9 cellular contexts compared by ENCODE assay signal in genomic region chr1:1631793-1632420, GRCh38. TPM values are rescaled to one million over a fixed set of nuclear protein-coding genes. Genes with fewer than 3 reads are reported as not detected.
DNase-seq lines count a peak whose midpoint lies in the region; ATAC-seq and TF ChIP-seq lines count a peak whose summit lies in the region.
"Had no signal": no experiment of that assay in that cellular context is flagged by ENCODE, and none has a peak within 500 bp of the region (broad histone marks: within the 10 kb centered on the region; RNA-seq: fewer than 3 reads in every experiment).

Gene MMP23B, plus strand, starts transcription at chr1:1632173. Its CDS starts 46 bp downstream, at chr1:1632219.

- H3K27ac Mint-ChIP-seq in H9, result no peak within 1 kb of the TSS
- H3K27ac Mint-ChIP-seq in activated CD8-positive, alpha-beta T cell treated with anti-CD3 and anti-CD28 coated beads, Interleukin-2, amount 10 ng/mL, durations not matched to agents 7 days and 5 days, result peak within 1 kb of the TSS; percentile 76

- H2BK15ac ChIP-seq in H9 (ENCODE audit: low read depth, low read length), result no peak within 1 kb of the TSS

- H3K4me1 ChIP-seq in H9 (ENCODE audit: insufficient read depth, low read length) (no peaks in the 10 kb centered on the region), iPS-18a (ENCODE audit: control insufficient read depth, low read depth, low read length) (no peaks in the 10 kb centered on the region), smooth muscle cell (ENCODE audit: low read depth) (peaks cover 3% of the 10 kb centered on the region)

- H3K27me3 ChIP-seq in H9 (ENCODE audit: insufficient read depth, low read length) (no peaks in the 10 kb centered on the region; the same call in 1 of the 2 replicates), iPS-18a (ENCODE audit: control insufficient read depth, insufficient read depth, low read length) (peaks cover 23% of the 10 kb centered on the region), smooth muscle cell (ENCODE audit: low read depth) (no peaks in the 10 kb centered on the region)

- H3K9me3 Mint-ChIP-seq in H9, result no peaks in the 10 kb centered on the region
- H3K9me3 Mint-ChIP-seq in activated CD8-positive, alpha-beta T cell treated with anti-CD3 and anti-CD28 coated beads, Interleukin-2, amount 10 ng/mL, durations not matched to agents 7 days and 5 days (ENCODE audit: insufficient read depth), result no peaks in the 10 kb centered on the region

- no peak within 1 kb of the TSS for H3K9ac ChIP-seq in H9 (ENCODE audit: extremely low read depth, insufficient read length, low read length)
- H3K9ac ChIP-seq in iPS-18a (ENCODE audit: low read length), result no peak within 1 kb of the TSS
- peak within 1 kb of the TSS; percentile 87 for H3K9ac ChIP-seq in smooth muscle cell (ENCODE audit: low read depth)

- H3K14ac ChIP-seq in H9 (ENCODE audit: insufficient read depth, low read length), result no peak within 1 kb of the TSS

- peaks cover 7% of the 10 kb centered on the region for H3K23me2 ChIP-seq in H9 (ENCODE audit: insufficient read length, low read depth, low read length, poor library complexity, severe bottlenecking)

- H2BK120ac ChIP-seq in H9 (ENCODE audit: low read depth, low read length, poor library complexity, severe bottlenecking), result peak within 1 kb of the TSS; percentile 57

- H3K36me3 ChIP-seq in iPS-18a (ENCODE audit: control insufficient read depth, low read depth, low read length) (peaks cover 5% of the 10 kb centered on the region), smooth muscle cell (ENCODE audit: low read depth) (no peaks in the 10 kb centered on the region)

- WGBS in H9 (ENCODE audit: extremely low coverage, insufficient read length, low lambda C conversion rate), result no CpG with 5 or more reads among the region's 48 CpGs
- under 1% methylated on average over 20 of the region's 48 CpGs for WGBS in smooth muscle cell (ENCODE audit: low lambda C conversion rate)

- H3K4me3 Mint-ChIP-seq in H9, result peak within 1 kb of the TSS; percentile 52 to 75
- H3K4me3 Mint-ChIP-seq in activated CD8-positive, alpha-beta T cell treated with anti-CD3 and anti-CD28 coated beads, Interleukin-2, amount 10 ng/mL, durations not matched to agents 7 days and 5 days, result peak within 1 kb of the TSS; percentile 40

- POLR2A ChIA-PET in activated CD8-positive, alpha-beta T cell treated with anti-CD3 and anti-CD28 coated beads, Interleukin-2, amount 10 ng/mL, durations not matched to agents 7 days and 5 days (lab: Charles Lee), result no interaction called here

- H3T11ph ChIP-seq in H9 (ENCODE audit: low read length), result no peak within 1 kb of the TSS

- no peaks in the 10 kb centered on the region for H3K79me1 ChIP-seq in H9 (ENCODE audit: insufficient read depth, low read depth, low read length, poor library complexity, severe bottlenecking)

- H3F3A ChIP-seq in smooth muscle cell (ENCODE audit: low read depth), result peaks cover 3% of the 10 kb centered on the region

- peak within 1 kb of the TSS; percentile 64 for H3K18ac ChIP-seq in H9 (ENCODE audit: insufficient read length, low read depth, low read length)

- CTCF ChIA-PET in activated CD8-positive, alpha-beta T cell treated with anti-CD3 and anti-CD28 coated beads, Interleukin-2, amount 10 ng/mL, durations not matched to agents 7 days and 5 days (lab: Charles Lee), result interaction anchor here (1.5 kb wide), 1 partner anchor 47 kb away, joined by 4 read pairs; no protein-coding TSS in a partner anchor

- no peak within 1 kb of the TSS for H3K23ac ChIP-seq in H9 (ENCODE audit: insufficient read length, low read depth, low read length)

- ATAC-seq in activated CD8-positive, alpha-beta T cell treated with anti-CD3 and anti-CD28 coated beads, Interleukin-2, amount 10 ng/mL, durations not matched to agents 7 days and 5 days, result no peak

- H2AK5ac ChIP-seq in H9 (ENCODE audit: insufficient read length, low read length), result no peak within 1 kb of the TSS

- H2AFZ ChIP-seq in H9 (ENCODE audit: low read length), result no peak within 1 kb of the TSS
- H2AFZ ChIP-seq in smooth muscle cell (ENCODE audit: low read depth), result no peak within 1 kb of the TSS

- H3K27ac ChIP-seq in H9 (ENCODE audit: insufficient read length, low read depth, low read length) (no peak within 1 kb of the TSS), iPS-18a (ENCODE audit: low read length) (no peak within 1 kb of the TSS), smooth muscle cell (ENCODE audit: low read depth) (peak within 1 kb of the TSS; percentile 83)
- H3K27ac ChIP-seq: SK-N-MC had no signal

- H4K5ac ChIP-seq in H9 (ENCODE audit: insufficient read length, low read depth, low read length), result no peak within 1 kb of the TSS

- H3K79me2 ChIP-seq in H9 (ENCODE audit: insufficient read depth, low read length) (no peaks in the 10 kb centered on the region), smooth muscle cell (ENCODE audit: low read depth) (no peaks in the 10 kb centered on the region)

- H2BK5ac ChIP-seq in H9 (ENCODE audit: insufficient read length, low read length), result no peak within 1 kb of the TSS

- H3K4me3 ChIP-seq in iPS-18a (ENCODE audit: low read length) (peak within 1 kb of the TSS; percentile 21), smooth muscle cell (peak within 1 kb of the TSS; percentile 57)
- H3K4me3 ChIP-seq: SK-N-MC had no signal

- H3K4me2 ChIP-seq in H9 (ENCODE audit: insufficient read depth, insufficient read length, low read length) (peak within 1 kb of the TSS; percentile 40), smooth muscle cell (peak within 1 kb of the TSS; percentile 95)

- H3K9me3 ChIP-seq in H9 (ENCODE audit: control insufficient read depth, low read depth, low read length), result no peaks in the 10 kb centered on the region
- H3K9me3 ChIP-seq in iPS-18a (ENCODE audit: control insufficient read depth, low read depth, low read length), result no peaks in the 10 kb centered on the region
- no peaks in the 10 kb centered on the region for H3K9me3 ChIP-seq in smooth muscle cell (replicated peaks; ENCODE audit: low read depth)
- H3K9me3 ChIP-seq: tibial nerve had no signal

- H4K91ac ChIP-seq in H9 (ENCODE audit: insufficient read length, low read depth, low read length), result no peak within 1 kb of the TSS

- H2BK12ac ChIP-seq in H9 (ENCODE audit: insufficient read length, low read depth, low read length), result no peak within 1 kb of the TSS

- no peak within 1 kb of the TSS for H4K8ac ChIP-seq in H9 (replicated peaks; ENCODE audit: insufficient read length, low read depth, low read length)

- peaks cover 2 to 6% (median 5%) of the 10 kb centered on the region in 3 experiments; a peak in 4 of 7 replicates for H3K36me3 Mint-ChIP-seq in H9 (ENCODE audit: insufficient read depth in 1 of 3, low read depth in 3 of 3)
- peaks cover 5% of the 10 kb centered on the region for H3K36me3 Mint-ChIP-seq in activated CD8-positive, alpha-beta T cell treated with anti-CD3 and anti-CD28 coated beads, Interleukin-2, amount 10 ng/mL, durations not matched to agents 7 days and 5 days (ENCODE audit: low read depth)

- peaks cover 2% of the 10 kb centered on the region in 2 experiments; a peak in 2 of 4 replicates for H3K4me1 Mint-ChIP-seq in H9
- peaks cover 9% of the 10 kb centered on the region for H3K4me1 Mint-ChIP-seq in activated CD8-positive, alpha-beta T cell treated with anti-CD3 and anti-CD28 coated beads, Interleukin-2, amount 10 ng/mL, durations not matched to agents 7 days and 5 days (ENCODE audit: low read depth)

- TF ChIP-seq CTCF in H9 (conservative IDR thresholded peaks at IDR 0.05) (no peak), smooth muscle cell (IDR thresholded peaks at IDR 0.05; ENCODE audit: borderline replicate concordance, insufficient read depth, poor library complexity, severe bottlenecking) (no peak)

- peaks cover 12% of the 10 kb centered on the region for H3K27me3 Mint-ChIP-seq in H9 (ENCODE audit: low read depth)
- peaks cover 4% of the 10 kb centered on the region for H3K27me3 Mint-ChIP-seq in activated CD8-positive, alpha-beta T cell treated with anti-CD3 and anti-CD28 coated beads, Interleukin-2, amount 10 ng/mL, durations not matched to agents 7 days and 5 days (ENCODE audit: low read depth)

- H3K4ac ChIP-seq in H9 (ENCODE audit: low read depth, low read length), result no peak within 1 kb of the TSS

- no peak within 1 kb of the TSS for H3K56ac ChIP-seq in H9 (ENCODE audit: insufficient read length, low read depth, low read length)

- DNase-seq in H9, result peak; percentile 67
- no peak for DNase-seq in activated CD8-positive, alpha-beta T cell treated with anti-CD3 and anti-CD28 coated beads, Interleukin-2, amount 10 ng/mL, durations not matched to agents 7 days and 5 days
- DNase-seq in smooth muscle cell (lab: John Stamatoyannopoulos, UW; ENCODE audit: unreplicated experiment), result no peak
- DNase-seq in DMS79 (lab: John Stamatoyannopoulos, UW), result no peak
- no peak for DNase-seq in NCI-H1092 (lab: John Stamatoyannopoulos, UW)
- no peak for DNase-seq in NK-92 treated with Interleukin-12 subunit alpha and Interleukin-12 subunit beta, amount 100 ng/mL, for 24 hours (lab: John Stamatoyannopoulos, UW)

- H2BK20ac ChIP-seq in H9 (ENCODE audit: low read depth, low read length, poor library complexity, severe bottlenecking), result no peak within 1 kb of the TSS

- no peaks in the 10 kb centered on the region for H4K20me1 ChIP-seq in H9 (ENCODE audit: control insufficient read depth, insufficient read depth, insufficient read length)
- H4K20me1 ChIP-seq in smooth muscle cell (ENCODE audit: low read depth), result peaks cover 17% of the 10 kb centered on the region

RNA-seq across cellular contexts. Expression of gene MMP23B, which starts in this region (rescaled TPM):
- total RNA-seq in H9 (2021) (12.5 and 13.7 TPM in 2 replicates), smooth muscle cell (81.7 and 89.8 TPM in 2 replicates)
- 1 to 10 TPM; 1.7 to 2.0 TPM for total RNA-seq in activated CD8-positive, alpha-beta T cell treated with anti-CD3 and anti-CD28 coated beads, Interleukin-2, amount 10 ng/mL, durations not matched to agents 7 days and 5 days
- 197 and 218 TPM in 2 replicates for polyA plus RNA-seq in smooth muscle cell
